In the genomic region with DNA sequence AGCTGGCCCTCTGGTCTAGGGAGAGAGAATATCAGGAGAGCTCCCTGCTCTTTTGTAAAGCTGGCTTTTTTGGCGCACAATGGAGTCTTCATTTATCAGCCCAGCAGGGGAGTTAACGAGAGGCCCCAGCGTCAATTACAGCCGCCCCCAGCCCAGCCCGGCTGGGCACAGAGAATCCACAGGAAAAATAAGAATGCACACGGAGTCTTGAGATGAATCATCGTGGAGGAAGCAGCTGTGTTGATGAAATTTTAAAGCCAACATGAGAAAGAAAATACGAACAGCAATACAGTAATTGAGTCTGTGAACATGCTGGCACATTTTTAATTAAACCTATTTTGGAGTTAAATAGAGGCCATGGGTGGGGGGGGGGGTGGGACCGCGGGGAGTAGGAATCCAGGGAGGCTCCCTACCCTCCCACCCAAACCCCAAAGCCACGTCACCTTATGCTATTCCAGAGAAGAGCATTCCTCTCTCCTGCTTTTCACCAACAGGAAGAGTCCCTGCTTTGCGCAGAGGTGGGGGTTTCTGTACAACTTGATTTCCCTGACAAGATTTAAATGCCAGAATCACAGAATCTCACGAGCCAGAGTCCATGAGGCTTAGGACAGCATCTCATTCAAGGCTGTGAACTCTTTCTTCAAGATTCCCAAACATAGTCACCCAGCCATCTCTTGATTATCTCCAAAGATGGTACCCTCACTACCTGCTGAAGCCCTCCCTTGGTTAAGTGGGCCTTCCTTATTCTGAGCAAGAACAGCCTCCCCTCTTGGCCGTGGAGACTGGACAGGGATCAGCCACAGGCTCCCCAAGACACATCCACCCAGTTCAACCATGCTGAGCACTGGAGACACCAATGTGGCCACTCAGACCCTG, we compare ENCODE assay signal across 14 cellular contexts. TPM values are rescaled to one million over a fixed set of nuclear protein-coding genes. Genes with fewer than 3 reads are reported as not detected.
DNase-seq lines count a peak whose midpoint lies in the region; ATAC-seq, FAIRE-seq and TF ChIP-seq lines count a peak whose summit lies in the region.
"Had no signal": no experiment of that assay in that cellular context is flagged by ENCODE, and none has a peak within 500 bp of the region (broad histone marks: within the 10 kb centered on the region; RNA-seq: fewer than 3 reads in every experiment).

No MANE protein-coding gene starts in this region.

- peak overlapping the region in 3 of 11 experiments; percentile 14 to 33 (median 26); a peak in 3 of 22 replicates for H3K27ac ChIP-seq in BLaER1 treated with 17β-estradiol and CSF1 and Interleukin-3, amounts not matched to agents 10 nM and 100 nM
- peak overlapping the region; percentile 57 for H3K27ac ChIP-seq in mesodermal cell (ENCODE audit: low read depth, low read length, severe bottlenecking)
- H3K27ac ChIP-seq in substantia nigra (ENCODE audit: low read depth, low read length, poor library complexity, severe bottlenecking) = no peak overlapping the region

- no peaks in the 10 kb centered on the region for H3K9me3 ChIP-seq in BLaER1 treated with 17β-estradiol and CSF1 and Interleukin-3, amounts not matched to agents 10 nM and 100 nM (replicated peaks in 1 of 11)
- H3K9me3 ChIP-seq in mesodermal cell (ENCODE audit: control insufficient read depth, low read length) = no peaks in the 10 kb centered on the region

- H3K9ac ChIP-seq in BLaER1 treated with 17β-estradiol and CSF1 and Interleukin-3, amounts not matched to agents 10 nM and 100 nM = peak overlapping the region in 1 of 11 experiments; percentile 30; a peak in 1 of 22 replicates

- H3K27me3 ChIP-seq in BLaER1 treated with 17β-estradiol and CSF1 and Interleukin-3, amounts not matched to agents 10 nM and 100 nM = no peaks in the 10 kb centered on the region
- no peaks in the 10 kb centered on the region for H3K27me3 ChIP-seq in bronchial epithelial cell (ENCODE audit: control insufficient read depth, insufficient read depth, low read length)

- H4K20me1 ChIP-seq in BLaER1 treated with 17β-estradiol and CSF1 and Interleukin-3, amounts not matched to agents 10 nM and 100 nM = peaks cover 0 to 93% (median 39%) of the 10 kb centered on the region in 11 experiments; a peak in 16 of 22 replicates

- no peak for FAIRE-seq in bronchial epithelial cell (lab: Jason Lieb, UNC)

- 34 to 62% methylated on average over 5 to 10 of the region's 14 CpGs for WGBS in mesodermal cell (ENCODE audit: insufficient coverage in 2 of 2), 2 experiments

- no peaks in the 10 kb centered on the region; a peak in 1 of 22 replicates for H3K36me3 ChIP-seq in BLaER1 treated with 17β-estradiol and CSF1 and Interleukin-3, amounts not matched to agents 10 nM and 100 nM
- peaks cover 4% of the 10 kb centered on the region for H3K36me3 ChIP-seq in bronchial epithelial cell (ENCODE audit: control insufficient read depth, insufficient read depth, low read length)
- no peaks in the 10 kb centered on the region for H3K36me3 ChIP-seq in mesodermal cell (ENCODE audit: control insufficient read depth, insufficient read depth, low read length)

- no peak for ATAC-seq in HG02678 (IDR thresholded peaks at IDR 0.05; ENCODE audit: unreplicated experiment)

- peak overlapping the region; percentile 23 to 62 (median 49); a peak in 21 of 22 replicates for H3K4me2 ChIP-seq in BLaER1 treated with 17β-estradiol and CSF1 and Interleukin-3, amounts not matched to agents 10 nM and 100 nM

- DNase-seq in NCI-H1417 (lab: John Stamatoyannopoulos, UW) (peak in 2 of 3 experiments; percentile 74 to 88), bronchial epithelial cell (ENCODE audit: low read depth) (peak; percentile 21), mucosa of gallbladder (ENCODE audit: low spot score) (no peak), HUDEP-2 (lab: John Stamatoyannopoulos, UW; ENCODE audit: unreplicated experiment in 76 of 76) (no peak), substantia nigra (lab: John Stamatoyannopoulos, UW) (no peak)
- DNase-seq: activated CD4-positive, alpha-beta T cell treated with anti-CD3 and anti-CD28 coated beads for 48 hours; activated naive CD8-positive, alpha-beta T cell treated with anti-CD3 and anti-CD28 coated beads, Interleukin-2, amount 10 ng/mL, durations not matched to agents 7 days and 5 days; CD4-positive, CD25-positive, alpha-beta regulatory T cell; foreskin melanocyte; RPMI8226; stimulated activated CD4-positive, alpha-beta T cell treated with anti-CD3 and anti-CD28 coated beads, Interleukin-1b, Interleukin-23, amount 100 ng/mL, for 48 hours had no signal

- no peak for TF ChIP-seq CTCF in bronchial epithelial cell (IDR thresholded peaks at IDR 0.05; ENCODE audit: insufficient read depth, low read length, severe bottlenecking)

- peaks cover 22 to 62% (median 40%) of the 10 kb centered on the region in 10 experiments for H3K4me1 ChIP-seq in BLaER1 treated with 17β-estradiol and CSF1 and Interleukin-3, amounts not matched to agents 10 nM and 100 nM
- H3K4me1 ChIP-seq in mesodermal cell (ENCODE audit: control insufficient read depth, insufficient read depth, low read length, poor library complexity, severe bottlenecking) = peaks cover 29% of the 10 kb centered on the region

- H3K4me3 ChIP-seq in BLaER1 treated with 17β-estradiol and CSF1 and Interleukin-3, amounts not matched to agents 10 nM and 100 nM = no peak overlapping the region
- H3K4me3 ChIP-seq in bronchial epithelial cell (ENCODE audit: low read depth, low read length) (no peak overlapping the region), mesodermal cell (ENCODE audit: extremely low read depth, insufficient read depth, low read length, poor library complexity, severe bottlenecking) (no peak overlapping the region)

RNA-seq across cellular contexts. Expression of a gene that starts 50.2 kb away (rescaled TPM):
- total RNA-seq in bronchial epithelial cell (18.4 and 43.3 TPM in 2 replicates), mucosa of gallbladder (45.5 TPM)
- 62.1 TPM for polyA plus RNA-seq in mesodermal cell (2013, experiment 1 of 2)
- polyA plus RNA-seq in mesodermal cell (2013, experiment 2 of 2) = 61.5 TPM

RNA-seq across cellular contexts. Expression of a gene that starts 50.8 kb away (rescaled TPM):
- total RNA-seq in bronchial epithelial cell (54.9 and 66.6 TPM in 2 replicates), mucosa of gallbladder (68.9 TPM)
- polyA plus RNA-seq in mesodermal cell (2013, experiment 1 of 2) = 51.2 TPM
- 48.2 TPM for polyA plus RNA-seq in mesodermal cell (2013, experiment 2 of 2)

Comparison
In these comparisons a context has a peak if more than half of its experiments do, and no peak if none do; other contexts are left out.
1. DNase-seq: peak in NCI-H1417 (2 of 3) and bronchial epithelial cell (single experiment); none in mucosa of gallbladder (single experiment), HUDEP-2 (0 of 76) and substantia nigra (0 of 49).